In genomic region chrY:8379800-8380199, GRCh38 we compare ENCODE assay signal across 3 cellular contexts.
"Had no signal": no experiment of that assay in that cellular context is flagged by ENCODE, and none has a peak within 500 bp of the region (broad histone marks: within the 10 kb centered on the region; RNA-seq: fewer than 3 reads in every experiment).

No MANE protein-coding gene starts in this region.

- H3K4me3 ChIP-seq: GM12878 had no signal

- DNase-seq: GDM1, GF-D8 had no signal

- ATAC-seq: GM12878 had no signal
